In genomic region chr1:8089535-8090228, GRCh38 we compare ENCODE assay signal across 13 cellular contexts.
DNase-seq lines count a peak whose midpoint lies in the region; ATAC-seq, FAIRE-seq and TF ChIP-seq lines count a peak whose summit lies in the region.
"Had no signal": no experiment of that assay in that cellular context is flagged by ENCODE, and none has a peak within 500 bp of the region (broad histone marks: within the 10 kb centered on the region; RNA-seq: fewer than 3 reads in every experiment).

No MANE protein-coding gene starts in this region.

- DNase-seq in A549 (ENCODE audit: low read depth in 1 of 2, low spot score in 1 of 2): no peak
- peak; percentile 64 for DNase-seq in ELR (ENCODE audit: low read depth)
- DNase-seq in adipocyte (ENCODE audit: low read depth): peak; percentile 52
- no peak for DNase-seq in left lung
- DNase-seq in D341Med (ENCODE audit: low spot score): no peak
- no peak for DNase-seq in ovary
- DNase-seq in OCI-M1 (lab: John Stamatoyannopoulos, UW): no peak
- DNase-seq: activated CD4-positive, alpha-beta T cell treated with anti-CD3 and anti-CD28 coated beads for 1 hour; effector memory CD4-positive, alpha-beta T cell; naive B cell; NCI-H1048; NCI-H524 treated with DMSO at 0.1 percent for 48 hours had no signal

- H3K36me3 ChIP-seq in adipocyte (ENCODE audit: control insufficient read depth, insufficient read depth, low read length, severe bottlenecking) (no peaks in the 10 kb centered on the region), left lung (no peaks in the 10 kb centered on the region), ovary (no peaks in the 10 kb centered on the region)

- POLR2A ChIA-PET in A549 (lab: Yijun Ruan, JAX): interaction anchor here (0.7 to 1.3 kb wide), 2 partner anchors 12 to 13 kb away, joined by 3 read pairs; no protein-coding TSS in a partner anchor

- TF ChIP-seq CTCF in A549 (IDR thresholded peaks at IDR 0.05) (no peak), left lung (IDR thresholded peaks at IDR 0.05) (no peak), ovary (IDR thresholded peaks at IDR 0.05) (no peak)

- ATAC-seq in A549 (no peak), left lung (no peak), HG02884 (IDR thresholded peaks at IDR 0.05; ENCODE audit: unreplicated experiment) (no peak)

- H3K27ac ChIP-seq in A549 (peak overlapping the region; percentile 66 to 94), left lung (peak overlapping the region; percentile 20 to 72), ovary (no peak overlapping the region)

- no peak overlapping the region for H3K4me3 ChIP-seq in A549
- no peak overlapping the region for H3K4me3 ChIP-seq in adipocyte (ENCODE audit: low read length)
- H3K4me3 ChIP-seq in left lung: no peak overlapping the region
- no peak overlapping the region for H3K4me3 ChIP-seq in ovary

- CTCF ChIA-PET in A549 (lab: Yijun Ruan, JAX): interaction anchor here (0.7 to 2.1 kb wide), 4 partner anchors 11 to 59 kb away, joined by 3 to 8 read pairs (median 3); no protein-coding TSS in a partner anchor

- H3K4me1 ChIP-seq in A549 (peaks cover 50% of the 10 kb centered on the region), adipocyte (ENCODE audit: control insufficient read depth, insufficient read depth, low read length) (peaks cover 20% of the 10 kb centered on the region), left lung (peaks cover 13 to 25% of the 10 kb centered on the region in 2 donors), ovary (ENCODE audit: insufficient read depth) (no peaks in the 10 kb centered on the region)

- H3K27me3 ChIP-seq in adipocyte (replicated peaks; ENCODE audit: control insufficient read depth, insufficient read depth, low read length) (no peaks in the 10 kb centered on the region), left lung (no peaks in the 10 kb centered on the region), ovary (no peaks in the 10 kb centered on the region)

- H3K9ac ChIP-seq in adipocyte (ENCODE audit: low read length): peak overlapping the region; percentile 17

- H3K9me3 ChIP-seq in A549: peaks cover 13% of the 10 kb centered on the region; the same call in 2 of the 3 replicates
- no peaks in the 10 kb centered on the region for H3K9me3 ChIP-seq in adipocyte (ENCODE audit: control insufficient read depth, low read length)
- H3K9me3 ChIP-seq in left lung: no peaks in the 10 kb centered on the region
- no peaks in the 10 kb centered on the region for H3K9me3 ChIP-seq in ovary

- intact Hi-C loops in left lung (cut with DNase I): no loop called here
- intact Hi-C loops in ovary (cut with DNase I): no loop called here

- peak overlapping the region; percentile 58 for H3K4me2 ChIP-seq in A549

- no peak for TF ChIP-seq RAD21 in A549 (conservative IDR thresholded peaks at IDR 0.05 in 1 of 2, IDR thresholded peaks at IDR 0.05 in 1 of 2)

- 46% methylated on average over 10 of the region's 10 CpGs for WGBS in A549 (ENCODE audit: missing lambda C conversion rate)
- 81 to 82% (median 81%) methylated on average over 10 of the region's 10 CpGs for WGBS in ovary, 3 donors

- no peak for TF ChIP-seq EP300 in A549 (IDR thresholded peaks at IDR 0.05)
- no peak for TF ChIP-seq EP300 in ovary (IDR thresholded peaks at IDR 0.05)

- no peak for TF ChIP-seq POLR2A in A549 (IDR thresholded peaks at IDR 0.05; ENCODE audit: low read length)
- TF ChIP-seq POLR2A in ovary (IDR thresholded peaks at IDR 0.05): no peak

- no peak for FAIRE-seq in A549 (lab: Jason Lieb, UNC)

TF ChIP-seq in A549, 52 proteins besides CTCF, POLR2A, EP300 and RAD21:
- TF ChIP-seq CEBPB (IDR thresholded peaks at IDR 0.05) (no peak), FOXS1 (CRISPR knock-in tag; IDR thresholded peaks at IDR 0.05) (no peak), RARB (CRISPR knock-in tag; IDR thresholded peaks at IDR 0.05) (no peak), HEYL (CRISPR knock-in tag; IDR thresholded peaks at IDR 0.05) (peak; percentile 16; the same call in 1 of the 2 replicates), KDM5A (IDR thresholded peaks at IDR 0.05) (no peak)

Comparison
In these comparisons a context has a peak if more than half of its experiments do, and no peak if none do; other contexts are left out.
1. DNase-seq: peak in ELR (single experiment) and adipocyte (single experiment); none in A549 (0 of 2), left lung (0 of 2), D341Med (single experiment), ovary (0 of 5) and OCI-M1 (single experiment).
2. H3K27ac ChIP-seq: peak in A549 (2 of 2) and left lung (2 of 2); none in ovary (0 of 2).